In genomic region chr13:45178349-45179142, GRCh38 we compare ENCODE assay signal across 1 cellular context.
A peak's percentile ranks its signal among the peaks of the same experiment; 100 is the strongest.
TF ChIP-seq lines count a peak whose summit lies in the region.

No MANE protein-coding gene starts in this region.

TF ChIP-seq in HEK293, 187 proteins besides CTCF, POLR2A, EP300 and RAD21 (continued from another document and continues in another):
- TF ChIP-seq ZNF792 (tag by site-specific recombination; IDR thresholded peaks at IDR 0.05) (no peak), ZNF292 (tag by site-specific recombination; IDR thresholded peaks at IDR 0.05; ENCODE audit: borderline replicate concordance, low read depth) (no peak), ZNF518A (tag by site-specific recombination; conservative IDR thresholded peaks at IDR 0.05; ENCODE audit: low read depth) (0 out of 2 replicates have a peak, but pooled peaks have one; percentile 17), SP2 (tag by site-specific recombination; IDR thresholded peaks at IDR 0.05) (no peak; the same call in 1 of the 2 replicates), TCF7L2 (IDR thresholded peaks at IDR 0.05; ENCODE audit: borderline replicate concordance, low read depth, low read length) (no peak), ZBTB6 (tag by site-specific recombination; IDR thresholded peaks at IDR 0.05) (no peak), GLI4 (tag by site-specific recombination; IDR thresholded peaks at IDR 0.05) (no peak), GLI2 (tag by site-specific recombination; IDR thresholded peaks at IDR 0.05; ENCODE audit: borderline replicate concordance, low read depth) (no peak), ZNF791 (tag by site-specific recombination; IDR thresholded peaks at IDR 0.05) (no peak), ZNF768 (tag by site-specific recombination; IDR thresholded peaks at IDR 0.05) (no peak), HOXC10 (CRISPR knock-in tag; IDR thresholded peaks at IDR 0.05) (no peak), ELK4 (IDR thresholded peaks at IDR 0.05; ENCODE audit: borderline replicate concordance, low read depth, low read length) (no peak), ZNF645 (tag by site-specific recombination; IDR thresholded peaks at IDR 0.05) (no peak), BCL11A (tag by site-specific recombination; IDR thresholded peaks at IDR 0.05; ENCODE audit: low read depth) (peak; percentile 62), ZNF692 (tag by site-specific recombination; IDR thresholded peaks at IDR 0.05) (no peak; the same call in 1 of the 2 replicates), MZF1 (tag by site-specific recombination; IDR thresholded peaks at IDR 0.05; ENCODE audit: borderline replicate concordance) (no peak), HOXD13 (CRISPR knock-in tag; IDR thresholded peaks at IDR 0.05; ENCODE audit: borderline replicate concordance) (no peak), ZNF626 (tag by site-specific recombination; IDR thresholded peaks at IDR 0.05) (no peak), ATF2 (tag by site-specific recombination; IDR thresholded peaks at IDR 0.05; ENCODE audit: low read depth) (peak; percentile 98), ZNF16 (tag by site-specific recombination; IDR thresholded peaks at IDR 0.05; ENCODE audit: low read depth) (no peak), KLF8 (tag by site-specific recombination; IDR thresholded peaks at IDR 0.05) (peak; percentile 47), ZNF555 (tag by site-specific recombination; conservative IDR thresholded peaks at IDR 0.05) (no peak), ZNF202 (tag by site-specific recombination; IDR thresholded peaks at IDR 0.05; ENCODE audit: borderline replicate concordance) (no peak), IKZF3 (tag by site-specific recombination; IDR thresholded peaks at IDR 0.05) (peak; percentile 55; the same call in 1 of the 2 replicates), ZNF530 (tag by site-specific recombination; IDR thresholded peaks at IDR 0.05; ENCODE audit: low read depth) (no peak), ZFP41 (tag by site-specific recombination; IDR thresholded peaks at IDR 0.05; ENCODE audit: borderline replicate concordance) (no peak), ZNF560 (tag by site-specific recombination; IDR thresholded peaks at IDR 0.05; ENCODE audit: borderline replicate concordance) (no peak), ZNF777 (tag by site-specific recombination; IDR thresholded peaks at IDR 0.05; ENCODE audit: borderline replicate concordance) (no peak), ZNF26 (tag by site-specific recombination; IDR thresholded peaks at IDR 0.05) (no peak), ZBTB17 (tag by site-specific recombination; IDR thresholded peaks at IDR 0.05) (peak; percentile 93), PBX3 (CRISPR knock-in tag; IDR thresholded peaks at IDR 0.05) (no peak), ZNF596 (tag by site-specific recombination; IDR thresholded peaks at IDR 0.05) (no peak), ZNF654 (tag by site-specific recombination; IDR thresholded peaks at IDR 0.05; ENCODE audit: low read depth) (no peak), ZNF510 (tag by site-specific recombination; IDR thresholded peaks at IDR 0.05; ENCODE audit: insufficient replicate concordance) (no peak), HIC1 (tag by site-specific recombination; IDR thresholded peaks at IDR 0.05) (peak; percentile 92), ZNF114 (tag by site-specific recombination; IDR thresholded peaks at IDR 0.05) (no peak), SP3 (tag by site-specific recombination; IDR thresholded peaks at IDR 0.05) (no peak), ZNF571 (tag by site-specific recombination; IDR thresholded peaks at IDR 0.05) (no peak), ZNF138 (tag by site-specific recombination; IDR thresholded peaks at IDR 0.05; ENCODE audit: borderline replicate concordance) (no peak), ZNF280D (tag by site-specific recombination; IDR thresholded peaks at IDR 0.05) (no peak), ZNF132 (tag by site-specific recombination; IDR thresholded peaks at IDR 0.05; ENCODE audit: borderline replicate concordance) (no peak)
